In the genomic region with DNA sequence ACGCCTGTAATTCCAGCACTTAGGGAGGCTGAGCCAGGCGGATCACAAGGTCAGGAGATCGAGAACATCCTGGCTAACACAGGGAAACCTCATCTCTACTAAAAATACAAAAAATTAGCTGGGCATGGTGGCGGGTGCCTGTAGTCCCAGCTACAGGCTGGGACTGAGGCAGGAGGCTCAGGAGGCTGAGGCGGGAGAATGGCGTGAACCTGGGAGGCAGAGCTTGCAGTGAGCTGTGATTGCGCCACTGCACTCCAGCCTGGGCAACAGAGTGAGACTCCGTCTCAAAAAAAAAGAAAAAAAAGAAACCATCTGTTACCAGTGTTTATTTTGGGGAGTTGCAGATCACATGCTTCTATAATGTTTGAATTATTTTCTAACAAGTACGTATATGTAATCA, we compare ENCODE assay signal across 5 cellular contexts. TPM values are rescaled to one million over a fixed set of nuclear protein-coding genes. Genes with fewer than 3 reads are reported as not detected.
DNase-seq lines count a peak whose midpoint lies in the region; ATAC-seq, FAIRE-seq and TF ChIP-seq lines count a peak whose summit lies in the region.
"Not testable (repeated sequence)": the region's sequence is repeated elsewhere in the genome, so short reads cannot be mapped to it uniquely, and the experiment has no call there.

No MANE protein-coding gene starts in this region.

- not testable (repeated sequence) for H2AFZ ChIP-seq in K562 (ENCODE audit: low read depth, low read length); HepG2 (ENCODE audit: low read length)

- not testable (repeated sequence) for DNase-seq in activated naive CD4-positive, alpha-beta T cell treated with anti-CD3 and anti-CD28 coated beads, Interleukin-2, amount 10 ng/mL, durations not matched to agents 7 days and 5 days; K562 (ENCODE audit: extremely low read depth in 1 of 4, low spot score in 3 of 4); HepG2 (ENCODE audit: low spot score); progenitor cell of endocrine pancreas (ENCODE audit: low spot score, unreplicated experiment); stimulated activated naive B cell treated with anti-CD40 and anti-IgM and Interleukin-4, amounts not matched to agents 10 μg/mL and 1 μg/mL and 100 μg/mL, for 72 hours

- not testable (repeated sequence) for TF ChIP-seq POLR2A in K562 (conservative IDR thresholded peaks at IDR 0.05); HepG2 (IDR thresholded peaks at IDR 0.05; ENCODE audit: insufficient read depth in 1 of 2, low read depth in 2 of 2, low read length in 2 of 2)

- not testable (repeated sequence) for H3K9ac ChIP-seq in K562 (ENCODE audit: insufficient read depth in 1 of 2, low read depth in 2 of 2, low read length in 2 of 2); HepG2 (ENCODE audit: insufficient read depth, low read depth, low read length)

- not testable (repeated sequence) for H3K4me1 ChIP-seq in K562 (replicated peaks in 1 of 2; ENCODE audit: control insufficient read depth in 2 of 2, insufficient read depth in 2 of 2, low read length in 2 of 2); HepG2 (ENCODE audit: insufficient read depth, low read length)

- H3K27ac Mint-ChIP-seq in activated naive CD4-positive, alpha-beta T cell treated with anti-CD3 and anti-CD28 coated beads, Interleukin-2, amount 10 ng/mL, durations not matched to agents 7 days and 5 days: peak overlapping the region; percentile 2
- H3K27ac Mint-ChIP-seq in progenitor cell of endocrine pancreas: peak overlapping the region; percentile 79
- peak overlapping the region; percentile 37 for H3K27ac Mint-ChIP-seq in stimulated activated naive B cell treated with anti-CD40 and anti-IgM and Interleukin-4, amounts not matched to agents 10 μg/mL and 1 μg/mL and 100 μg/mL, for 72 hours

- H3K9me3 ChIP-seq in K562 (replicated peaks; ENCODE audit: control insufficient read depth, insufficient read depth, low read depth, low read length); HepG2 (ENCODE audit: low read length): not testable (repeated sequence)

- not testable (repeated sequence) for TF ChIP-seq RAD21 in K562 (CRISPR knock-in tag; conservative IDR thresholded peaks at IDR 0.05 in 1 of 2, IDR thresholded peaks at IDR 0.05 in 1 of 2); HepG2 (CRISPR knock-in tag; IDR thresholded peaks at IDR 0.05)

- in situ Hi-C loops in K562 (cut with MboI): loop anchor here (10.0 kb wide), 1 partner anchor 700 kb away; no protein-coding TSS in a partner anchor
- in situ Hi-C loops in HepG2 (cut with HindIII; ENCODE audit: extremely low pct_ligation_motif_present, low pct_unique_long_range_greater_than_20kb): not testable (repeated sequence)

- H3K9me1 ChIP-seq in K562 (ENCODE audit: control insufficient read depth, insufficient read depth, low read length): not testable (repeated sequence)

- not testable (repeated sequence) for H3K27ac ChIP-seq in K562 (ENCODE audit: extremely low read depth, low read depth, low read length); HepG2 (ENCODE audit: extremely low read length, insufficient read depth, low read length)

- H3K79me2 ChIP-seq in K562 (ENCODE audit: control insufficient read depth, insufficient read depth, low read length); HepG2 (ENCODE audit: insufficient read depth, low read length): not testable (repeated sequence)

- CTCF ChIA-PET in activated naive CD4-positive, alpha-beta T cell treated with anti-CD3 and anti-CD28 coated beads, Interleukin-2, amount 10 ng/mL, durations not matched to agents 7 days and 5 days (lab: Charles Lee): interaction anchor here (0.5 kb wide), 1 partner anchor 114 kb away, joined by 3 read pairs; no protein-coding TSS in a partner anchor
- CTCF ChIA-PET in K562 (lab: Yijun Ruan, JAX; ENCODE audit: low intra/inter-chr PET ratio); HepG2 (lab: Yijun Ruan, JAX; ENCODE audit: low intra/inter-chr PET ratio, low total read pairs): not testable (repeated sequence)

- not testable (repeated sequence) for H3K4me1 Mint-ChIP-seq in activated naive CD4-positive, alpha-beta T cell treated with anti-CD3 and anti-CD28 coated beads, Interleukin-2, amount 10 ng/mL, durations not matched to agents 7 days and 5 days; progenitor cell of endocrine pancreas (ENCODE audit: low read depth); stimulated activated naive B cell treated with anti-CD40 and anti-IgM and Interleukin-4, amounts not matched to agents 10 μg/mL and 1 μg/mL and 100 μg/mL, for 72 hours

- not testable (repeated sequence) for TF ChIP-seq CTCF in K562 (IDR thresholded peaks at IDR 0.05 in 2 of 3, conservative IDR thresholded peaks at IDR 0.05 in 1 of 3; ENCODE audit: insufficient read depth in 2 of 3, low read depth in 1 of 3, low read length in 3 of 3); HepG2 (CRISPR knock-in tag; IDR thresholded peaks at IDR 0.05); progenitor cell of endocrine pancreas (IDR thresholded peaks at IDR 0.05; ENCODE audit: unreplicated experiment)

- not testable (repeated sequence) for H3K9me3 Mint-ChIP-seq in activated naive CD4-positive, alpha-beta T cell treated with anti-CD3 and anti-CD28 coated beads, Interleukin-2, amount 10 ng/mL, durations not matched to agents 7 days and 5 days; progenitor cell of endocrine pancreas (ENCODE audit: low read depth); stimulated activated naive B cell treated with anti-CD40 and anti-IgM and Interleukin-4, amounts not matched to agents 10 μg/mL and 1 μg/mL and 100 μg/mL, for 72 hours

- peaks cover 47% of the 10 kb centered on the region; the same call in 2 of the 3 replicates for H3K36me3 ChIP-seq in K562 (ENCODE audit: control insufficient read depth, insufficient read depth, low read length)
- H3K36me3 ChIP-seq in HepG2 (replicated peaks in 1 of 2; ENCODE audit: control insufficient read depth in 1 of 2, insufficient read depth in 2 of 2, low read length in 2 of 2): peaks cover 8 to 40% of the 10 kb centered on the region in 2 experiments

- TF ChIP-seq EP300 in K562 (IDR thresholded peaks at IDR 0.05; ENCODE audit: low read length); HepG2 (IDR thresholded peaks at IDR 0.05; ENCODE audit: low read depth in 2 of 2, low read length in 2 of 2); HepG2 (CRISPR knock-in tag; IDR thresholded peaks at IDR 0.05; ENCODE audit: borderline replicate concordance): not testable (repeated sequence)

- H3K4me2 ChIP-seq in K562 (ENCODE audit: insufficient read depth, low read length); HepG2 (ENCODE audit: low read depth, low read length): not testable (repeated sequence)

- H3K27me3 Mint-ChIP-seq in activated naive CD4-positive, alpha-beta T cell treated with anti-CD3 and anti-CD28 coated beads, Interleukin-2, amount 10 ng/mL, durations not matched to agents 7 days and 5 days; progenitor cell of endocrine pancreas; stimulated activated naive B cell treated with anti-CD40 and anti-IgM and Interleukin-4, amounts not matched to agents 10 μg/mL and 1 μg/mL and 100 μg/mL, for 72 hours: not testable (repeated sequence)

- H3K4me3 Mint-ChIP-seq in activated naive CD4-positive, alpha-beta T cell treated with anti-CD3 and anti-CD28 coated beads, Interleukin-2, amount 10 ng/mL, durations not matched to agents 7 days and 5 days; progenitor cell of endocrine pancreas (ENCODE audit: low read depth); stimulated activated naive B cell treated with anti-CD40 and anti-IgM and Interleukin-4, amounts not matched to agents 10 μg/mL and 1 μg/mL and 100 μg/mL, for 72 hours: not testable (repeated sequence)

- intact Hi-C loops in K562 (cut with micrococcal nuclease); HepG2 (cut with micrococcal nuclease; ENCODE audit: unreplicated experiment): not testable (repeated sequence)

- not testable (repeated sequence) for BruUV-seq in K562 (replicated peaks; lab: Mats Ljungman, UMichigan); HepG2 (replicated peaks; lab: Mats Ljungman, UMichigan)

- H4K20me1 ChIP-seq in K562 (replicated peaks; ENCODE audit: control insufficient read depth, insufficient read depth, low read length); HepG2 (ENCODE audit: insufficient read depth, low read length): not testable (repeated sequence)

- not testable (repeated sequence) for ATAC-seq in K562; HepG2; stimulated activated naive B cell treated with anti-CD40 and anti-IgM and Interleukin-4, amounts not matched to agents 10 μg/mL and 1 μg/mL and 100 μg/mL, for 72 hours (replicated peaks)

- 94% methylated on average over 9 of the region's 9 CpGs for WGBS in K562 (ENCODE audit: insufficient coverage, low coverage, missing lambda C conversion rate)
- WGBS in HepG2 (ENCODE audit: low lambda C conversion rate): 95% methylated on average over 9 of the region's 9 CpGs

- H3K36me3 Mint-ChIP-seq in activated naive CD4-positive, alpha-beta T cell treated with anti-CD3 and anti-CD28 coated beads, Interleukin-2, amount 10 ng/mL, durations not matched to agents 7 days and 5 days: peaks cover 26% of the 10 kb centered on the region
- H3K36me3 Mint-ChIP-seq in progenitor cell of endocrine pancreas (ENCODE audit: insufficient read depth): peaks cover 23% of the 10 kb centered on the region
- peaks cover 29 to 38% of the 10 kb centered on the region in 2 donors for H3K36me3 Mint-ChIP-seq in stimulated activated naive B cell treated with anti-CD40 and anti-IgM and Interleukin-4, amounts not matched to agents 10 μg/mL and 1 μg/mL and 100 μg/mL, for 72 hours

- H3K27me3 ChIP-seq in K562 (ENCODE audit: control insufficient read depth in 2 of 2, insufficient read depth in 2 of 2, low read length in 2 of 2); HepG2 (ENCODE audit: control insufficient read depth in 1 of 2, insufficient read depth in 2 of 2, low read length in 2 of 2): not testable (repeated sequence)

- not testable (repeated sequence) for FAIRE-seq in K562 (lab: Jason Lieb, UNC); HepG2 (lab: Jason Lieb, UNC)

- H3K4me3 ChIP-seq in K562; HepG2 (replicated peaks in 1 of 3; ENCODE audit: insufficient read depth in 1 of 3, low read depth in 2 of 3, low read length in 3 of 3): not testable (repeated sequence)

- POLR2A ChIA-PET in K562 (lab: Yijun Ruan, JAX): interaction anchor here (0.5 to 2.0 kb wide), 2 partner anchors 13 to 339 kb away, joined by 3 to 5 read pairs; no protein-coding TSS in a partner anchor
- POLR2A ChIA-PET in HepG2 (lab: Yijun Ruan, JAX): not testable (repeated sequence)

RNA-seq across cellular contexts. Expression of gene UBXN4, which starts 26.6 kb away (rescaled TPM):
- total RNA-seq in K562 (2011; cell fraction: chromatin; rRNA removed; ENCODE audit: low replicate concordance): 61.1 and 177 TPM in 2 replicates
- 35.9 and 45.9 TPM in 2 replicates for total RNA-seq in K562 (2011; cell fraction: nucleolus; rRNA removed)
- 96.0 and 123 TPM in 2 replicates for total RNA-seq in K562 (2011; cell fraction: nucleoplasm; rRNA removed)
- total RNA-seq in K562 (2014; rRNA removed) (36.2 and 39.2 TPM in 2 replicates), K562 (2014; rRNA removed; fragmentation: Illumina TruSeq; extraction: Trizol) (55.3 and 61.6 TPM in 2 replicates), K562 (2015; rRNA removed; fragmentation: Illumina TruSeq; extraction: Trizol) (49.5 and 55.1 TPM in 2 replicates), K562 (2021) (54.6 and 58.6 TPM in 2 replicates), HepG2 (2016; rRNA removed; fragmentation: Illumina TruSeq; extraction: Trizol) (74.2 and 75.1 TPM in 2 replicates), progenitor cell of endocrine pancreas (140 and 143 TPM in 2 replicates)
- polyA plus RNA-seq in K562 (2011; rRNA removed) (102 and 127 TPM in 2 replicates), K562 (2014; fragmentation: Illumina TruSeq; extraction: Trizol) (55.7 and 65.0 TPM in 2 replicates), K562 (2014; fragmentation: Nextera tagmentation; extraction: Ambion mirVana) (10 to 100 TPM; 30.4 to 48.1 TPM), K562 (2014; rRNA removed) (57.3 and 62.5 TPM in 2 replicates), HepG2 (2011; rRNA removed) (85.3 and 104 TPM in 2 replicates)
- 17.1 and 32.1 TPM in 2 replicates for polyA plus RNA-seq in K562 (2011; cell fraction: cytosol; rRNA removed)
- polyA plus RNA-seq in K562 (2011; cell fraction: nucleus; rRNA removed): 68.4 and 103 TPM in 2 replicates
- 42.2 and 77.4 TPM in 2 replicates for polyA plus RNA-seq in K562 (2012)
- 70.2 and 76.9 TPM in 2 replicates for polyA minus RNA-seq in K562 (2011; rRNA and poly(A)+ RNA removed)
- polyA minus RNA-seq in K562 (2011; cell fraction: cytosol; rRNA and poly(A)+ RNA removed): 23.2 and 39.4 TPM in 2 replicates
- polyA minus RNA-seq in K562 (2011; cell fraction: nucleus; rRNA and poly(A)+ RNA removed): 42.1 and 99.7 TPM in 2 replicates
- 40.4 and 45.3 TPM in 2 replicates for total RNA-seq in HepG2 (2016; cell fraction: cytosol; rRNA removed; fragmentation: Illumina TruSeq; extraction: Trizol; ENCODE audit: low read depth)
- total RNA-seq in HepG2 (2016; cell fraction: insoluble cytoplasmic fraction; rRNA removed; fragmentation: Illumina TruSeq; extraction: Trizol): 70.5 and 71.1 TPM in 2 replicates
- total RNA-seq in HepG2 (2016; cell fraction: membrane; rRNA removed; fragmentation: Illumina TruSeq; extraction: Trizol): 29.8 and 34.0 TPM in 2 replicates
- total RNA-seq in HepG2 (2016; cell fraction: nucleus; rRNA removed; fragmentation: Illumina TruSeq; extraction: Trizol): 141 and 154 TPM in 2 replicates
- 22.4 and 39.6 TPM in 2 replicates for polyA plus RNA-seq in HepG2 (2011; cell fraction: cytosol; rRNA removed)
- 94.4 and 115 TPM in 2 replicates for polyA plus RNA-seq in HepG2 (2011; cell fraction: nucleus; rRNA removed)
- polyA plus RNA-seq in HepG2 (2012): 80.1 and 83.5 TPM in 2 replicates
- 3.6 and 4.1 TPM in 2 replicates for polyA plus RNA-seq in HepG2 (2016; cell fraction: cytosol; fragmentation: Illumina TruSeq; extraction: Trizol; ENCODE audit: low read depth)
- polyA plus RNA-seq in HepG2 (2016; cell fraction: insoluble cytoplasmic fraction; fragmentation: Illumina TruSeq; extraction: Trizol; ENCODE audit: low read depth): 91.1 and 96.1 TPM in 2 replicates
- polyA plus RNA-seq in HepG2 (2016; cell fraction: membrane; fragmentation: Illumina TruSeq; extraction: Trizol; ENCODE audit: low read depth): 11.3 and 13.5 TPM in 2 replicates
- polyA plus RNA-seq in HepG2 (2016; cell fraction: nucleus; fragmentation: Illumina TruSeq; extraction: Trizol; ENCODE audit: insufficient read depth, low read depth): 269 and 273 TPM in 2 replicates
- polyA minus RNA-seq in HepG2 (2011; rRNA and poly(A)+ RNA removed; ENCODE audit: low replicate concordance): 22.1 and 48.2 TPM in 2 replicates
- 52.9 and 56.1 TPM in 2 replicates for polyA minus RNA-seq in HepG2 (2011; cell fraction: cytosol; rRNA and poly(A)+ RNA removed)
- 189 and 224 TPM in 2 replicates for polyA minus RNA-seq in HepG2 (2011; cell fraction: nucleus; rRNA and poly(A)+ RNA removed)

Comparison
In these comparisons a context has a peak if more than half of its experiments do, and no peak if none do; other contexts are left out.
1. H3K27ac Mint-ChIP-seq: peak in every context shown above with its lines; median percentile 79 in progenitor cell of endocrine pancreas; 37 in stimulated activated naive B cell treated with anti-CD40 and anti-IgM and Interleukin-4, amounts not matched to agents 10 μg/mL and 1 μg/mL and 100 μg/mL, for 72 hours; 2 in activated naive CD4-positive, alpha-beta T cell treated with anti-CD3 and anti-CD28 coated beads, Interleukin-2, amount 10 ng/mL, durations not matched to agents 7 days and 5 days.